Comparison of ENCODE assay signal across 8 cellular contexts in genomic region chr16:79601092-79601977, GRCh38. TPM values are rescaled to one million over a fixed set of nuclear protein-coding genes. Genes with fewer than 3 reads are reported as not detected.
DNase-seq lines count a peak whose midpoint lies in the region; ATAC-seq and TF ChIP-seq lines count a peak whose summit lies in the region.

No MANE protein-coding gene starts in this region.

- peaks cover 19 to 59% (median 33%) of the 10 kb centered on the region in 4 donors for H3K4me1 Mint-ChIP-seq in CD4-positive, alpha-beta memory T cell

- peak overlapping the region; percentile 95 to 99 (median 98) for H3K4me3 Mint-ChIP-seq in CD4-positive, alpha-beta memory T cell

- intact Hi-C loops in CD4-positive, alpha-beta memory T cell (cut with micrococcal nuclease) = loop anchor here (2.0 to 10.0 kb wide), 7 partner anchors 171 to 1405 kb away; partner anchors contain the start of genes CENPN, CMC2 and DYNLRB2
- intact Hi-C loops in posterior vena cava (cut with DNase I) = loop anchor here in 1 of 2 donors (10.0 kb wide), 2 partner anchors 677 to 1097 kb away; no protein-coding TSS in a partner anchor

- peak overlapping the region; percentile 73 to 99 (median 96) for H3K27ac Mint-ChIP-seq in CD4-positive, alpha-beta memory T cell

- peak overlapping the region; percentile 57 to 90 for H3K4me3 ChIP-seq in CD4-positive, alpha-beta memory T cell (ENCODE audit: low read length in 2 of 2)
- H3K4me3 ChIP-seq in right atrium auricular region = peak overlapping the region; percentile 50 to 66

- peaks cover 0 to 9% (median 0%) of the 10 kb centered on the region in 8 donors for H3K9me3 Mint-ChIP-seq in CD4-positive, alpha-beta memory T cell

- H3K36me3 Mint-ChIP-seq in CD4-positive, alpha-beta memory T cell = peaks cover 0 to 26% of the 10 kb centered on the region in 2 donors

- H3K36me3 ChIP-seq in CD4-positive, alpha-beta memory T cell (ENCODE audit: insufficient read depth, low read length) = no peaks in the 10 kb centered on the region
- no peaks in the 10 kb centered on the region for H3K36me3 ChIP-seq in right atrium auricular region

- POLR2A ChIA-PET in CD4-positive, alpha-beta memory T cell (lab: Charles Lee; ENCODE audit: partially characterized antibody) = interaction anchor here (0.7 to 6.7 kb wide), 49 partner anchors 8 to 1713 kb away, joined by 3 to 104 read pairs (median 5); partner anchors contain the start of gene GAN

- 0 to 1% (median 0%) methylated on average over 51 of the region's 51 CpGs for WGBS in adipose tissue, 3 donors

- no peaks in the 10 kb centered on the region for H3K9me3 ChIP-seq in CD4-positive, alpha-beta memory T cell (ENCODE audit: control insufficient read depth in 1 of 2, low read length in 2 of 2)
- no peaks in the 10 kb centered on the region for H3K9me3 ChIP-seq in right atrium auricular region

- peaks cover 25% of the 10 kb centered on the region for H3K4me1 ChIP-seq in CD4-positive, alpha-beta memory T cell (ENCODE audit: insufficient read depth, low read length)
- H3K4me1 ChIP-seq in right atrium auricular region = peaks cover 0 to 19% of the 10 kb centered on the region in 2 donors

- no peaks in the 10 kb centered on the region for H3K27me3 ChIP-seq in CD4-positive, alpha-beta memory T cell (ENCODE audit: insufficient read depth, low read length)
- H3K27me3 ChIP-seq in right atrium auricular region = no peaks in the 10 kb centered on the region

- H3K27ac ChIP-seq in CD4-positive, alpha-beta memory T cell (ENCODE audit: low read depth, low read length) = peak overlapping the region; percentile 65
- H3K27ac ChIP-seq in adipose tissue (ENCODE audit: low read depth, low read length) (peak overlapping the region; percentile 87), right atrium auricular region (peak overlapping the region; percentile 78 to 85)

- no peaks in the 10 kb centered on the region for H3K27me3 Mint-ChIP-seq in CD4-positive, alpha-beta memory T cell

- no peak for ATAC-seq in HG03139 (IDR thresholded peaks at IDR 0.05; ENCODE audit: unreplicated experiment)

- peak in 1 of 5 donors; percentile 58 for DNase-seq in CD4-positive, alpha-beta memory T cell
- DNase-seq in NCI-H146 (lab: John Stamatoyannopoulos, UW) (peak; percentile 18), right atrium auricular region (ENCODE audit: low spot score) (peak; percentile 76), posterior vena cava (ENCODE audit: low spot score) (peak; percentile 88), LoVo (ENCODE audit: low spot score) (no peak), NCI-H446 treated with DMSO at 0.1 percent for 48 hours (lab: John Stamatoyannopoulos, UW) (no peak)

- CTCF ChIA-PET in CD4-positive, alpha-beta memory T cell (lab: Charles Lee; ENCODE audit: partially characterized antibody) = interaction anchor here (0.6 to 3.4 kb wide), 38 partner anchors 11 to 1502 kb away, joined by 3 to 19 read pairs (median 4); partner anchors contain the start of gene WWOX

- TF ChIP-seq CTCF in right atrium auricular region (IDR thresholded peaks at IDR 0.05) = no peak

RNA-seq across cellular contexts. Expression of gene MAF, which starts 0.8 kb away (rescaled TPM):
- 10 to 100 TPM; 73.8 to 79.4 TPM for total RNA-seq in CD4-positive, alpha-beta memory T cell
- polyA plus RNA-seq in CD4-positive, alpha-beta memory T cell = 1 to 10 TPM; 1.1 to 4.7 TPM
- polyA plus RNA-seq in adipose tissue = 10 to 100 TPM in 2 of 3 donors, 1 to 10 TPM in 1; 2.5 to 30.0 (median 11.7) TPM
- total RNA-seq in right atrium auricular region (10 to 100 TPM in 1 of 2 donors, 1 to 10 TPM in 1; 5.4 to 16.7 TPM), posterior vena cava (10 to 100 TPM; 39.1 to 54.6 TPM)

Comparison
In these comparisons a context has a peak if more than half of its experiments do, and no peak if none do; other contexts are left out.
1. DNase-seq: peak in NCI-H146 (single experiment), right atrium auricular region (single experiment) and posterior vena cava (single experiment); none in LoVo (single experiment) and NCI-H446 treated with DMSO at 0.1 percent for 48 hours (single experiment).
2. Peak in every context shown above with its lines, with median percentiles within 50 percentile points of each other: H3K27ac ChIP-seq.